ENCODE assay signal across 8 cellular contexts in genomic region chr19:11639602-11640471, GRCh38. TPM values are rescaled to one million over a fixed set of nuclear protein-coding genes. Genes with fewer than 3 reads are reported as not detected.
DNase-seq lines count a peak whose midpoint lies in the region; ATAC-seq and TF ChIP-seq lines count a peak whose summit lies in the region.

No MANE protein-coding gene starts in this region.

- H3K9me3 Mint-ChIP-seq in Calu3 (ENCODE audit: low read depth, unreplicated experiment) (no peaks in the 10 kb centered on the region), IgD-negative memory B cell (no peaks in the 10 kb centered on the region), naive B cell (peaks cover 0 to 2% (median 0%) of the 10 kb centered on the region in 7 donors)
- no peaks in the 10 kb centered on the region for H3K9me3 Mint-ChIP-seq in activated T-cell treated with anti-CD3 and anti-CD28 coated beads, Interleukin-2, amount 50 U/mL, for 72 hours

- no peak for TF ChIP-seq CTCF in Calu3 (IDR thresholded peaks at IDR 0.05; ENCODE audit: unreplicated experiment)

- no peaks in the 10 kb centered on the region for H3K4me1 Mint-ChIP-seq in Calu3 (ENCODE audit: low read depth, unreplicated experiment)
- H3K4me1 Mint-ChIP-seq in IgD-negative memory B cell = peaks cover 0 to 3% (median 2%) of the 10 kb centered on the region in 3 donors
- H3K4me1 Mint-ChIP-seq in activated T-cell treated with anti-CD3 and anti-CD28 coated beads, Interleukin-2, amount 50 U/mL, for 72 hours (ENCODE audit: low read depth) = no peaks in the 10 kb centered on the region
- peaks cover 3 to 11% (median 7%) of the 10 kb centered on the region in 3 donors for H3K4me1 Mint-ChIP-seq in naive B cell

- ATAC-seq in GM21529 (IDR thresholded peaks at IDR 0.05; ENCODE audit: unreplicated experiment) (peak; percentile 99), naive B cell (ENCODE audit: low read depth in 2 of 2) (peak; percentile 100)
- peak; percentile 100 for ATAC-seq in activated T-cell treated with anti-CD3 and anti-CD28 coated beads, Interleukin-2, amount 50 U/mL, for 72 hours (replicated peaks in 1 of 2)

- no peak overlapping the region for H3K27ac Mint-ChIP-seq in Calu3 (ENCODE audit: unreplicated experiment)
- peak overlapping the region in 1 of 3 donors; percentile 39 for H3K27ac Mint-ChIP-seq in IgD-negative memory B cell
- no peak overlapping the region for H3K27ac Mint-ChIP-seq in activated T-cell treated with anti-CD3 and anti-CD28 coated beads, Interleukin-2, amount 50 U/mL, for 72 hours
- H3K27ac Mint-ChIP-seq in naive B cell = peak overlapping the region in 2 of 6 donors; percentile 16 to 50

- TSS peak; percentile 59 for BruUV-seq in Calu3 (replicated peaks; lab: Mats Ljungman, UMichigan)

- CTCF ChIA-PET in Calu3 (lab: Charles Lee) = interaction anchor here (0.6 to 0.7 kb wide), 2 partner anchors 94 to 500 kb away, joined by 3 read pairs; partner anchors contain the start of gene ZNF20

- H3K36me3 Mint-ChIP-seq in Calu3 (ENCODE audit: insufficient read depth, unreplicated experiment) (peaks cover 9% of the 10 kb centered on the region), IgD-negative memory B cell (peaks cover 2% of the 10 kb centered on the region), naive B cell (no peaks in the 10 kb centered on the region)
- H3K36me3 Mint-ChIP-seq in activated T-cell treated with anti-CD3 and anti-CD28 coated beads, Interleukin-2, amount 50 U/mL, for 72 hours (ENCODE audit: insufficient read depth in 2 of 2) = peaks cover 1 to 2% of the 10 kb centered on the region in 2 donors

- intact Hi-C loops in Calu3 (cut with micrococcal nuclease; ENCODE audit: unreplicated experiment) = no loop called here

- H3K4me3 Mint-ChIP-seq in Calu3 (ENCODE audit: low read depth, unreplicated experiment) = peak overlapping the region; percentile 57
- peak overlapping the region; percentile 76 to 94 (median 85) for H3K4me3 Mint-ChIP-seq in IgD-negative memory B cell
- peak overlapping the region; percentile 83 to 85 for H3K4me3 Mint-ChIP-seq in activated T-cell treated with anti-CD3 and anti-CD28 coated beads, Interleukin-2, amount 50 U/mL, for 72 hours
- H3K4me3 Mint-ChIP-seq in naive B cell = peak overlapping the region; percentile 75 to 92 (median 83)

- peak; percentile 94 for DNase-seq in Calu3
- DNase-seq in activated T-cell treated with anti-CD3 and anti-CD28 coated beads, Interleukin-2, amount 50 U/mL, for 72 hours = peak; percentile 92 to 97
- peak; percentile 83 for DNase-seq in fibroblast of gingiva (ENCODE audit: low read depth)
- peak; percentile 87 for DNase-seq in naive B cell
- peak; percentile 78 to 94 for DNase-seq in stimulated activated CD8-positive, alpha-beta memory T cell treated with anti-CD3 and anti-CD28 coated beads, Interleukin-7, amount 100 ng/mL, for 48 hours (ENCODE audit: extremely low read depth in 1 of 2, low read depth in 1 of 2)

- no peaks in the 10 kb centered on the region for H3K27me3 Mint-ChIP-seq in Calu3 (ENCODE audit: unreplicated experiment)
- H3K27me3 Mint-ChIP-seq in IgD-negative memory B cell = peaks cover 7% of the 10 kb centered on the region
- no peaks in the 10 kb centered on the region for H3K27me3 Mint-ChIP-seq in activated T-cell treated with anti-CD3 and anti-CD28 coated beads, Interleukin-2, amount 50 U/mL, for 72 hours (ENCODE audit: low read depth)
- H3K27me3 Mint-ChIP-seq in naive B cell = peaks cover 0 to 8% (median 4%) of the 10 kb centered on the region in 3 donors

TF ChIP-seq in PFSK-1, 5 proteins besides CTCF, POLR2A, EP300 and RAD21:
- TF ChIP-seq POLR2AphosphoS5 (IDR thresholded peaks at IDR 0.05; ENCODE audit: low read depth, low read length) (peak; percentile 69), SIN3A (IDR thresholded peaks at IDR 0.05; ENCODE audit: borderline replicate concordance, insufficient read depth, low read length) (0 out of 2 replicates have a peak, but pooled peaks have one; percentile 40), FOXP2 (optimal IDR thresholded peaks at IDR 0.05; ENCODE audit: borderline replicate concordance, extremely low read depth, extremely low read length, insufficient read depth) (no peak), TAF1 (IDR thresholded peaks at IDR 0.05; ENCODE audit: borderline replicate concordance, insufficient read depth, low read length) (peak; percentile 72; the same call in 1 of the 2 replicates)
- TF ChIP-seq, protein P1, sequence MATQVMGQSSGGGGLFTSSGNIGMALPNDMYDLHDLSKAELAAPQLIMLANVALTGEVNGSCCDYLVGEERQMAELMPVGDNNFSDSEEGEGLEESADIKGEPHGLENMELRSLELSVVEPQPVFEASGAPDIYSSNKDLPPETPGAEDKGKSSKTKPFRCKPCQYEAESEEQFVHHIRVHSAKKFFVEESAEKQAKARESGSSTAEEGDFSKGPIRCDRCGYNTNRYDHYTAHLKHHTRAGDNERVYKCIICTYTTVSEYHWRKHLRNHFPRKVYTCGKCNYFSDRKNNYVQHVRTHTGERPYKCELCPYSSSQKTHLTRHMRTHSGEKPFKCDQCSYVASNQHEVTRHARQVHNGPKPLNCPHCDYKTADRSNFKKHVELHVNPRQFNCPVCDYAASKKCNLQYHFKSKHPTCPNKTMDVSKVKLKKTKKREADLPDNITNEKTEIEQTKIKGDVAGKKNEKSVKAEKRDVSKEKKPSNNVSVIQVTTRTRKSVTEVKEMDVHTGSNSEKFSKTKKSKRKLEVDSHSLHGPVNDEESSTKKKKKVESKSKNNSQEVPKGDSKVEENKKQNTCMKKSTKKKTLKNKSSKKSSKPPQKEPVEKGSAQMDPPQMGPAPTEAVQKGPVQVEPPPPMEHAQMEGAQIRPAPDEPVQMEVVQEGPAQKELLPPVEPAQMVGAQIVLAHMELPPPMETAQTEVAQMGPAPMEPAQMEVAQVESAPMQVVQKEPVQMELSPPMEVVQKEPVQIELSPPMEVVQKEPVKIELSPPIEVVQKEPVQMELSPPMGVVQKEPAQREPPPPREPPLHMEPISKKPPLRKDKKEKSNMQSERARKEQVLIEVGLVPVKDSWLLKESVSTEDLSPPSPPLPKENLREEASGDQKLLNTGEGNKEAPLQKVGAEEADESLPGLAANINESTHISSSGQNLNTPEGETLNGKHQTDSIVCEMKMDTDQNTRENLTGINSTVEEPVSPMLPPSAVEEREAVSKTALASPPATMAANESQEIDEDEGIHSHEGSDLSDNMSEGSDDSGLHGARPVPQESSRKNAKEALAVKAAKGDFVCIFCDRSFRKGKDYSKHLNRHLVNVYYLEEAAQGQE (IDR thresholded peaks at IDR 0.05; ENCODE audit: insufficient read depth in 1 of 2, low read depth in 2 of 2, low read length in 2 of 2) = no peak

RNA-seq across cellular contexts. Expression of gene ZNF627, which starts 42.6 kb away (rescaled TPM):
- 12.0 and 13.3 TPM in 2 replicates for total RNA-seq in Calu3 (2022)
- polyA plus RNA-seq in IgD-negative memory B cell = 7.7 TPM
- polyA plus RNA-seq in PFSK-1 (2012; ENCODE audit: insufficient read length, low read depth) = 5.6 TPM
- 1 to 10 TPM; 8.1 to 8.5 TPM for total RNA-seq in activated T-cell treated with anti-CD3 and anti-CD28 coated beads, Interleukin-2, amount 50 U/mL, for 72 hours
- polyA plus RNA-seq in naive B cell (ENCODE audit: low read depth in 6 of 6) = 10 to 100 TPM in 5 of 6 donors, 1 to 10 TPM in 1; 9.6 to 15.8 (median 13.3) TPM

Comparison
In these comparisons a context has a peak if more than half of its experiments do, and no peak if none do; other contexts are left out.
1. Peak in every context shown above with its lines: DNase-seq and ATAC-seq.